In the genomic region with DNA sequence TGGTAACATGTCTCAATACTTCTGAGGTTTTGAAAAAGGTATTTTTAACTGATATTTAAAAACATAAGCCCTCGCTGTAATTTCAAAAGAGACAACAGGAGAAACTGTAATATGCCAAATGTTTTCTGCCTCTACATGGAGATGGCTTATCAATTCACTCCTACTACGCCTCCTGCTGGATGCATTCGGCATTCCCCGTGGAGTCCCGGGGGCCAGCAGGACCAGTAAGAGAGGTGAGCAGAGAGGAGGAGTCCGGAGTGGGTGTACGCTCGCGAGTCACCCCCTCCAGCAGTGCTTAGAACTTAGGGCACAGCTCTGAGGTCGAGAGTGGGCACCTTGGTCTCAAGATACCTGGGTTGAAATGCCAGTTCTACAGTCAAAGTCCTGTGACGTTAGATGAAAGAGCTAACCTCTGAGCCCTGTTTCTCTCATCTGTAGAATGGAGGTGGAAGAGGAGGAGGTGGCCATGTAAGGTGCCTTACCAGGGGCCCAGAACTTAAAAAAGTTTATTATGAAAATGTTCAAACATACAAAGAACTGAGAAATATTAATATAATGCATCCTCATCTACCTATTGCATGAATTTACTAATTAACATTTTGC, we compare ENCODE assay signal across 1 cellular context.
TF ChIP-seq lines count a peak whose summit lies in the region.

No MANE protein-coding gene starts in this region.

TF ChIP-seq in liver, 16 proteins besides CTCF, POLR2A, EP300 and RAD21 (continued from another document):
- TF ChIP-seq HNF4A (conservative IDR thresholded peaks at IDR 0.05): no peak
